In the genomic region with DNA sequence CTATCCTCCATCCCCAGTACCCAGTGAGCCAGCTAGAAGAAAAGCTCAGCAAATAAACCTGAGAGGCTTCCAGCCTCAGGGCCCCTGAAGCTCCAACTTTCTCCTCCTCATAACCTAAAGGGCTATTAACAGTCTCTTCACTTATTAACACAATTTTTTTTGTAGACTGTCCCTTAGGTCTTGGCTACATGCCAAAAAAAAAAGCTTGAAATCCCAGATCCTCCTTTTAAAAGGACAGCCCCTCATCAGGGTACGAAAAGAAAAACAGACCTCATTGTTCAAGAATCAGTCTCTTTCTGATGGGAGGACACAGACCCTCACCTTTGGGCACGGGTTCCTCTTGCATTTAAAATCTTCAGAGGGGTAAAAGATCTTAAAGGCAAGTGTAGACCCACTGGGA, we compare ENCODE assay signal across 3 cellular contexts.
A peak's percentile ranks its signal among the peaks of the same experiment; 100 is the strongest.
TF ChIP-seq lines count a peak whose summit lies in the region.

No MANE protein-coding gene starts in this region.

TF ChIP-seq in SK-N-SH, 30 proteins besides CTCF, POLR2A, EP300 and RAD21 (continued from another document):
- TF ChIP-seq, protein P1, sequence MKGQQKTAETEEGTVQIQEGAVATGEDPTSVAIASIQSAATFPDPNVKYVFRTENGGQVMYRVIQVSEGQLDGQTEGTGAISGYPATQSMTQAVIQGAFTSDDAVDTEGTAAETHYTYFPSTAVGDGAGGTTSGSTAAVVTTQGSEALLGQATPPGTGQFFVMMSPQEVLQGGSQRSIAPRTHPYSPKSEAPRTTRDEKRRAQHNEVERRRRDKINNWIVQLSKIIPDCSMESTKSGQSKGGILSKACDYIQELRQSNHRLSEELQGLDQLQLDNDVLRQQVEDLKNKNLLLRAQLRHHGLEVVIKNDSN (IDR thresholded peaks at IDR 0.05; ENCODE audit: borderline replicate concordance, low read depth): no peak
- no peak for TF ChIP-seq SMC3 (IDR thresholded peaks at IDR 0.05; ENCODE audit: low read depth, low read length)
- TF ChIP-seq, protein P2, sequence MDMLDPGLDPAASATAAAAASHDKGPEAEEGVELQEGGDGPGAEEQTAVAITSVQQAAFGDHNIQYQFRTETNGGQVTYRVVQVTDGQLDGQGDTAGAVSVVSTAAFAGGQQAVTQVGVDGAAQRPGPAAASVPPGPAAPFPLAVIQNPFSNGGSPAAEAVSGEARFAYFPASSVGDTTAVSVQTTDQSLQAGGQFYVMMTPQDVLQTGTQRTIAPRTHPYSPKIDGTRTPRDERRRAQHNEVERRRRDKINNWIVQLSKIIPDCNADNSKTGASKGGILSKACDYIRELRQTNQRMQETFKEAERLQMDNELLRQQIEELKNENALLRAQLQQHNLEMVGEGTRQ (IDR thresholded peaks at IDR 0.05; ENCODE audit: borderline replicate concordance, low read depth, low read length): no peak

TF ChIP-seq in SK-N-SH treated with all-trans-retinoic acid at 6 μM for 48 hours, 23 proteins besides CTCF, POLR2A, EP300 and RAD21 (continued from another document):
- TF ChIP-seq, protein P3, sequence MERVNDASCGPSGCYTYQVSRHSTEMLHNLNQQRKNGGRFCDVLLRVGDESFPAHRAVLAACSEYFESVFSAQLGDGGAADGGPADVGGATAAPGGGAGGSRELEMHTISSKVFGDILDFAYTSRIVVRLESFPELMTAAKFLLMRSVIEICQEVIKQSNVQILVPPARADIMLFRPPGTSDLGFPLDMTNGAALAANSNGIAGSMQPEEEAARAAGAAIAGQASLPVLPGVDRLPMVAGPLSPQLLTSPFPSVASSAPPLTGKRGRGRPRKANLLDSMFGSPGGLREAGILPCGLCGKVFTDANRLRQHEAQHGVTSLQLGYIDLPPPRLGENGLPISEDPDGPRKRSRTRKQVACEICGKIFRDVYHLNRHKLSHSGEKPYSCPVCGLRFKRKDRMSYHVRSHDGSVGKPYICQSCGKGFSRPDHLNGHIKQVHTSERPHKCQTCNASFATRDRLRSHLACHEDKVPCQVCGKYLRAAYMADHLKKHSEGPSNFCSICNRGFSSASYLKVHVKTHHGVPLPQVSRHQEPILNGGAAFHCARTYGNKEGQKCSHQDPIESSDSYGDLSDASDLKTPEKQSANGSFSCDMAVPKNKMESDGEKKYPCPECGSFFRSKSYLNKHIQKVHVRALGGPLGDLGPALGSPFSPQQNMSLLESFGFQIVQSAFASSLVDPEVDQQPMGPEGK (CRISPR knock-in tag; IDR thresholded peaks at IDR 0.05; ENCODE audit: borderline replicate concordance): no peak
- TF ChIP-seq BACH2 (CRISPR knock-in tag; IDR thresholded peaks at IDR 0.05; ENCODE audit: borderline replicate concordance): no peak
- TF ChIP-seq ESRRG (CRISPR knock-in tag; IDR thresholded peaks at IDR 0.05): no peak
- no peak for TF ChIP-seq SNAI2 (CRISPR knock-in tag; IDR thresholded peaks at IDR 0.05)
- TF ChIP-seq PPARA (CRISPR knock-in tag; IDR thresholded peaks at IDR 0.05; ENCODE audit: borderline replicate concordance): no peak

TF ChIP-seq in Ishikawa, 13 proteins besides CTCF, POLR2A, EP300 and RAD21 (continued from another document):
- no peak for TF ChIP-seq FOXM1 (IDR thresholded peaks at IDR 0.05; ENCODE audit: borderline replicate concordance, low read depth)
- TF ChIP-seq, protein P4, sequence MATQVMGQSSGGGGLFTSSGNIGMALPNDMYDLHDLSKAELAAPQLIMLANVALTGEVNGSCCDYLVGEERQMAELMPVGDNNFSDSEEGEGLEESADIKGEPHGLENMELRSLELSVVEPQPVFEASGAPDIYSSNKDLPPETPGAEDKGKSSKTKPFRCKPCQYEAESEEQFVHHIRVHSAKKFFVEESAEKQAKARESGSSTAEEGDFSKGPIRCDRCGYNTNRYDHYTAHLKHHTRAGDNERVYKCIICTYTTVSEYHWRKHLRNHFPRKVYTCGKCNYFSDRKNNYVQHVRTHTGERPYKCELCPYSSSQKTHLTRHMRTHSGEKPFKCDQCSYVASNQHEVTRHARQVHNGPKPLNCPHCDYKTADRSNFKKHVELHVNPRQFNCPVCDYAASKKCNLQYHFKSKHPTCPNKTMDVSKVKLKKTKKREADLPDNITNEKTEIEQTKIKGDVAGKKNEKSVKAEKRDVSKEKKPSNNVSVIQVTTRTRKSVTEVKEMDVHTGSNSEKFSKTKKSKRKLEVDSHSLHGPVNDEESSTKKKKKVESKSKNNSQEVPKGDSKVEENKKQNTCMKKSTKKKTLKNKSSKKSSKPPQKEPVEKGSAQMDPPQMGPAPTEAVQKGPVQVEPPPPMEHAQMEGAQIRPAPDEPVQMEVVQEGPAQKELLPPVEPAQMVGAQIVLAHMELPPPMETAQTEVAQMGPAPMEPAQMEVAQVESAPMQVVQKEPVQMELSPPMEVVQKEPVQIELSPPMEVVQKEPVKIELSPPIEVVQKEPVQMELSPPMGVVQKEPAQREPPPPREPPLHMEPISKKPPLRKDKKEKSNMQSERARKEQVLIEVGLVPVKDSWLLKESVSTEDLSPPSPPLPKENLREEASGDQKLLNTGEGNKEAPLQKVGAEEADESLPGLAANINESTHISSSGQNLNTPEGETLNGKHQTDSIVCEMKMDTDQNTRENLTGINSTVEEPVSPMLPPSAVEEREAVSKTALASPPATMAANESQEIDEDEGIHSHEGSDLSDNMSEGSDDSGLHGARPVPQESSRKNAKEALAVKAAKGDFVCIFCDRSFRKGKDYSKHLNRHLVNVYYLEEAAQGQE (IDR thresholded peaks at IDR 0.05; ENCODE audit: low read depth): no peak
- TF ChIP-seq NFIC (IDR thresholded peaks at IDR 0.05): peak; percentile 60
- no peak for TF ChIP-seq TAF1 (IDR thresholded peaks at IDR 0.05; ENCODE audit: low read depth)
- no peak for TF ChIP-seq TCF12 (IDR thresholded peaks at IDR 0.05; ENCODE audit: low read depth)
